ENCODE assay signal across 8 cellular contexts in the genomic region with DNA sequence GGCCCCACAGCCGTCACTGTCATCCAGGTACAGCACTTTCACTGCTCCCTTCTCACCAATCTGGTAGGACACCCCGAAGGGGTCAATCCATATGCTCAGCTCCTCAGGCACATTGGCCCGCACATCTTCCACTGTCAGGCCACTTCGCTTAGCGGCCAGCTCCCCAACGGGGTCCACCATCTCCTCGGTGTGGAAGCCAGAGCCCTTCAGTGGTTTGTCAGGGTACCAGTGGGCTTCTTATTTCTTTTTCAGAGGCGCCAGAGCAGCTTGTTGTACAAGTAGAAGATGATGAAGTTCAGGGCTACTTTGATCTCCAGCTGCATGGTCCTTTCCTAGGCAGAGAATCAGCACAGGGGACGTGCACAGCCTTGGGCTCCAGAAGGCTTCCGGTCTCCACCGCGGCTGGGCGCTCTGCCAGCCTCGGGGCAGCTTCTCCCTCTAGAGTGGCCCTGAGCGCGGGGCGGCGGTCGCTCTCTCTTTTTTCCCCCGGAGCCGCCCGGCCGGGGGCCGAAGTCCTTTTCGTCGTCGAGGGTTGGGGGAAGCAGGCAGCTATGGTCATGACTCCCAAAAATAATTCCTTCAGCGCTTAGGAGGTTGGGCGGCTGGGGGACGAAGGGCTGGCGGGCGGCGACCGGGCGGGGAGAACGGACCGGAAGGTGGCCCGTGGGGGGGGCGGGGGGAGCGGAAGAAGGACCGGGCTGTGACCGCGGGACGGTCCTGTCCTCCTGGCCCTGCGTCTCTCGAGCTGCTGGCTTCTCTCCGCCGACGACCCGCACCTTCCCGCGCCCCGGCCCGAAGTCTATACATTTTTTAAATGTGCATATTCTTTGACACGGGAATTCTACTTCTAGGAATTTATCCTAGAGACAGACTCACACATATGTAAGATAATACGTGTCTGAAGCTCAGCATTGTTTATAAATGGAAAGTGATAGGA. TPM values are rescaled to one million over a fixed set of nuclear protein-coding genes. Genes with fewer than 3 reads are reported as not detected.
A peak's percentile ranks its signal among the peaks of the same experiment; 100 is the strongest.
DNase-seq lines count a peak whose midpoint lies in the region; ATAC-seq and TF ChIP-seq lines count a peak whose summit lies in the region.

No MANE protein-coding gene starts in this region.

- H3K9ac ChIP-seq in SU-DHL-6 (ENCODE audit: low read length): peak overlapping the region; percentile 40

- H3K4me3 ChIP-seq in SU-DHL-6 (ENCODE audit: insufficient read depth, low read length, poor library complexity, severe bottlenecking) (peak overlapping the region; percentile 45), lower lobe of right lung (peak overlapping the region; percentile 68)
- peak overlapping the region; percentile 39 for H3K4me3 ChIP-seq in effector memory CD4-positive, alpha-beta T cell (ENCODE audit: insufficient read depth, low read depth, low read length, poor library complexity, severe bottlenecking)

- peaks cover 16% of the 10 kb centered on the region in 2 donors for H3K4me1 Mint-ChIP-seq in stimulated activated naive B cell treated with anti-CD40 and anti-IgM and Interleukin-4, amounts not matched to agents 10 μg/mL and 1 μg/mL and 100 μg/mL, for 72 hours

- H3K9me3 Mint-ChIP-seq in stimulated activated naive B cell treated with anti-CD40 and anti-IgM and Interleukin-4, amounts not matched to agents 10 μg/mL and 1 μg/mL and 100 μg/mL, for 72 hours: no peaks in the 10 kb centered on the region

- H3K79me2 ChIP-seq in SU-DHL-6 (ENCODE audit: insufficient read depth, low read length): no peaks in the 10 kb centered on the region

- H3K9me2 ChIP-seq in SU-DHL-6 (replicated peaks; ENCODE audit: insufficient read depth, low read length): no peaks in the 10 kb centered on the region

- peaks cover 2 to 4% of the 10 kb centered on the region in 2 donors for H3K36me3 Mint-ChIP-seq in stimulated activated naive B cell treated with anti-CD40 and anti-IgM and Interleukin-4, amounts not matched to agents 10 μg/mL and 1 μg/mL and 100 μg/mL, for 72 hours

- peak overlapping the region; percentile 88 to 90 for H3K4me3 Mint-ChIP-seq in stimulated activated naive B cell treated with anti-CD40 and anti-IgM and Interleukin-4, amounts not matched to agents 10 μg/mL and 1 μg/mL and 100 μg/mL, for 72 hours

- H3K36me3 ChIP-seq in SU-DHL-6 (ENCODE audit: low read length): no peaks in the 10 kb centered on the region
- H3K36me3 ChIP-seq in effector memory CD4-positive, alpha-beta T cell (ENCODE audit: control insufficient read depth, insufficient read depth, low read length): no peaks in the 10 kb centered on the region
- H3K36me3 ChIP-seq in lower lobe of right lung: no peaks in the 10 kb centered on the region

- DNase-seq in NCI-H2107 treated with DMSO at 0.1 percent for 48 hours (lab: John Stamatoyannopoulos, UW; ENCODE audit: unreplicated experiment) (peak; percentile 4), NCI-H2107 (lab: John Stamatoyannopoulos, UW) (no peak), M059J (ENCODE audit: low read depth) (peak; percentile 92), lower lobe of right lung (peak; percentile 86)
- DNase-seq in effector memory CD4-positive, alpha-beta T cell: no peak
- DNase-seq in stimulated activated naive B cell treated with anti-CD40 and anti-IgM and Interleukin-4, amounts not matched to agents 10 μg/mL and 1 μg/mL and 100 μg/mL, for 72 hours: peak; percentile 29

- peaks cover 43 to 49% of the 10 kb centered on the region in 2 donors for H3K27me3 Mint-ChIP-seq in stimulated activated naive B cell treated with anti-CD40 and anti-IgM and Interleukin-4, amounts not matched to agents 10 μg/mL and 1 μg/mL and 100 μg/mL, for 72 hours

- no peak overlapping the region for H3K27ac ChIP-seq in SU-DHL-6 (ENCODE audit: low read depth, low read length)
- no peak overlapping the region for H3K27ac ChIP-seq in effector memory CD4-positive, alpha-beta T cell (ENCODE audit: insufficient read depth, low read length, poor library complexity, severe bottlenecking)
- peak overlapping the region; percentile 81 for H3K27ac ChIP-seq in lower lobe of right lung

- intact Hi-C loops in lower lobe of right lung (cut with DNase I): no loop called here

- peaks cover 4% of the 10 kb centered on the region for H3K4me1 ChIP-seq in effector memory CD4-positive, alpha-beta T cell (ENCODE audit: control insufficient read depth, insufficient read depth, low read length, poor library complexity, severe bottlenecking)
- H3K4me1 ChIP-seq in lower lobe of right lung: peaks cover 13% of the 10 kb centered on the region

- TF ChIP-seq CTCF in SU-DHL-6 (IDR thresholded peaks at IDR 0.05; ENCODE audit: insufficient read depth, low read length, poor library complexity, severe bottlenecking) (no peak), lower lobe of right lung (IDR thresholded peaks at IDR 0.05) (no peak)

- H3K4me2 ChIP-seq in SU-DHL-6 (ENCODE audit: low read depth, low read length, poor library complexity, severe bottlenecking): peak overlapping the region; percentile 57

- H3K9me3 ChIP-seq in SU-DHL-6 (ENCODE audit: insufficient read depth, low read length) (no peaks in the 10 kb centered on the region), lower lobe of right lung (no peaks in the 10 kb centered on the region)
- H3K9me3 ChIP-seq in effector memory CD4-positive, alpha-beta T cell (ENCODE audit: control insufficient read depth, low read length): no peaks in the 10 kb centered on the region

- H3K27ac Mint-ChIP-seq in stimulated activated naive B cell treated with anti-CD40 and anti-IgM and Interleukin-4, amounts not matched to agents 10 μg/mL and 1 μg/mL and 100 μg/mL, for 72 hours: peak overlapping the region; percentile 77

- no peaks in the 10 kb centered on the region for H3K27me3 ChIP-seq in SU-DHL-6 (ENCODE audit: low read length)
- peaks cover 47% of the 10 kb centered on the region for H3K27me3 ChIP-seq in effector memory CD4-positive, alpha-beta T cell (replicated peaks; ENCODE audit: control insufficient read depth, insufficient read depth, low read length, poor library complexity, severe bottlenecking)
- peaks cover 20% of the 10 kb centered on the region for H3K27me3 ChIP-seq in lower lobe of right lung (ENCODE audit: low read depth)

- no peaks in the 10 kb centered on the region for H4K20me1 ChIP-seq in SU-DHL-6 (ENCODE audit: low read depth, low read length)

- 0 out of 2 replicates have a peak, but pooled peaks cover 4% of the 10 kb centered on the region for H3F3A ChIP-seq in SU-DHL-6 (ENCODE audit: insufficient read depth)

- peak overlapping the region; percentile 75 for H2AFZ ChIP-seq in SU-DHL-6 (ENCODE audit: low read depth, low read length, severe bottlenecking)

- ATAC-seq in GM21529 (IDR thresholded peaks at IDR 0.05; ENCODE audit: unreplicated experiment) (peak; percentile 79), lower lobe of right lung (peak; percentile 95 to 98)
- ATAC-seq in stimulated activated naive B cell treated with anti-CD40 and anti-IgM and Interleukin-4, amounts not matched to agents 10 μg/mL and 1 μg/mL and 100 μg/mL, for 72 hours (replicated peaks): peak; percentile 85 to 86

RNA-seq across cellular contexts. Expression of a gene that starts 6.5 kb away (rescaled TPM):
- total RNA-seq in M059J (2014; rRNA removed; shearing (Covaris generic)): 18.1 and 26.9 TPM in 2 replicates
- 11.3 TPM for total RNA-seq in lower lobe of right lung

RNA-seq across cellular contexts. Expression of a gene that starts 33.5 kb away (rescaled TPM):
- 3.7 and 11.5 TPM in 2 replicates for total RNA-seq in M059J (2014; rRNA removed; shearing (Covaris generic))
- total RNA-seq in lower lobe of right lung: 6.2 TPM

RNA-seq across cellular contexts. Expression of a gene that starts 40.5 kb away (rescaled TPM):
- total RNA-seq in M059J (2014; rRNA removed; shearing (Covaris generic)): not detected in 2 replicates
- total RNA-seq in lower lobe of right lung: 0.30 TPM

RNA-seq across cellular contexts. Expression of a gene that starts 48.4 kb away (rescaled TPM):
- total RNA-seq in M059J (2014; rRNA removed; shearing (Covaris generic)): 18.0 and 30.6 TPM in 2 replicates
- total RNA-seq in lower lobe of right lung: 12.2 TPM

Comparison
In these comparisons a context has a peak if more than half of its experiments do, and no peak if none do; other contexts are left out.
1. DNase-seq: peak in NCI-H2107 treated with DMSO at 0.1 percent for 48 hours (single experiment), M059J (single experiment), lower lobe of right lung (single experiment) and stimulated activated naive B cell treated with anti-CD40 and anti-IgM and Interleukin-4, amounts not matched to agents 10 μg/mL and 1 μg/mL and 100 μg/mL, for 72 hours (single experiment); none in NCI-H2107 (single experiment) and effector memory CD4-positive, alpha-beta T cell (0 of 3).
2. Peak in every context shown above with its lines, with median percentiles within 50 percentile points of each other: ATAC-seq and H3K4me3 ChIP-seq.